Comparison of ENCODE assay signal across 12 cellular contexts in genomic region chr9:20353931-20354652, GRCh38.
DNase-seq lines count a peak whose midpoint lies in the region; ATAC-seq lines count a peak whose summit lies in the region.
"Had no signal": no experiment of that assay in that cellular context is flagged by ENCODE, and none has a peak within 500 bp of the region (broad histone marks: within the 10 kb centered on the region; RNA-seq: fewer than 3 reads in every experiment).

No MANE protein-coding gene starts in this region.

- DNase-seq in EH (ENCODE audit: low read depth) (peak; percentile 74), kidney tubule cell (ENCODE audit: low spot score) (peak; percentile 52), NAMALWA (ENCODE audit: low spot score) (no peak), cortex of kidney (lab: John Stamatoyannopoulos, UW) (no peak)
- no peak for DNase-seq in central memory CD4-positive, alpha-beta T cell
- DNase-seq: CD4-positive, alpha-beta memory T cell; NCI-H526 treated with DMSO at 0.1 percent for 48 hours; right cardiac atrium had no signal

- H3K9me3 Mint-ChIP-seq in activated naive CD8-positive, alpha-beta T cell (ENCODE audit: low read depth), result no peaks in the 10 kb centered on the region
- H3K9me3 Mint-ChIP-seq: CD4-positive, alpha-beta memory T cell; GM23338 had no signal

- ATAC-seq in GM21619 (IDR thresholded peaks at IDR 0.05; ENCODE audit: unreplicated experiment), result peak; percentile 39
- ATAC-seq in GM21526 (IDR thresholded peaks at IDR 0.05; ENCODE audit: low FRiP score, unreplicated experiment), result no peak
- ATAC-seq: GM23338, right cardiac atrium had no signal

- H3K27me3 Mint-ChIP-seq in activated naive CD8-positive, alpha-beta T cell, result no peaks in the 10 kb centered on the region
- H3K27me3 Mint-ChIP-seq: CD4-positive, alpha-beta memory T cell had no signal

- H3K27ac Mint-ChIP-seq in activated naive CD8-positive, alpha-beta T cell, result peak overlapping the region; percentile 64
- H3K27ac Mint-ChIP-seq: GM23338 had no signal

- H3K36me3 Mint-ChIP-seq in activated naive CD8-positive, alpha-beta T cell, result peaks cover 20% of the 10 kb centered on the region

- H3K4me3 Mint-ChIP-seq in activated naive CD8-positive, alpha-beta T cell, result no peak overlapping the region
- H3K4me3 Mint-ChIP-seq: CD4-positive, alpha-beta memory T cell; GM23338 had no signal

- peaks cover 51% of the 10 kb centered on the region for H3K4me1 Mint-ChIP-seq in activated naive CD8-positive, alpha-beta T cell (ENCODE audit: low read depth)

Comparison
In these comparisons a context has a peak if more than half of its experiments do, and no peak if none do; other contexts are left out.
1. DNase-seq: peak in EH (single experiment) and kidney tubule cell (single experiment); none in NAMALWA (single experiment), cortex of kidney (single experiment) and central memory CD4-positive, alpha-beta T cell (single experiment).